8 cellular contexts compared by ENCODE assay signal in the genomic region with DNA sequence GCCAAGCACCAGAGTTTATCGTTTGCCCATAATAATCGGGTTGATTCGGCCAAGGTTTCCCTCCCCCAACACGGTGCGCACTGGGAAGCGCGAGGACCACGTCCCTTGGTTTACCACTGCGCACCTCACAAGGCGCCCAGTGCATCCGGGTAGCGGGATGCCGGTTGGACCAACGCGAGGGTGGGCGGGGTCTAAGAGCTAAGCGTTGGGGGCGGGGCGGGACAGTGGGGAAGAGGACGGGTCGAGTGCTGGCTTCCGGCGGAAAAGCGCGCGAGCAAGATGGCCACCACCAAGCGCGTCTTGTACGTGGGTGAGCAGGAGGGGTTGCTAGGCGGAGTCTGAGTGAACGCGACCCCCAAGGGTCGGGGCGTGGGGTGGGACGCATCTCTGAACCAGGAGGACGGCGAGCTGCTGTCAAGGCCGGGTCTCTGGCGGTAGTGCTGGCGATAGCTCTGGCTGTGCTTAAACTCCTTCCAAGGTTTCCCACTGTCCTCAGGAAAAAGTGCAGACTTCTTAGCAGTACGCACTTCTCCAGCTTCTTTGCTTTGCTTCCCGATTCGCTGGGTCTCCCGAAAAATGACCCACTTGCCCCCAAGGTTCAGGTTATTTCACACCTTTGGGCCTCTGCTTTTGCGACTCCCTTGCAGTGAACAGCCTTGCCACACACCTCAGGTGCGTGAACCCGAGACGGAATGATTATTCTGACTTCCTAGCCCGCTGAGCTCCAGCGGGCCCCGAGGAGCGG. TPM values are rescaled to one million over a fixed set of nuclear protein-coding genes. Genes with fewer than 3 reads are reported as not detected.
DNase-seq lines count a peak whose midpoint lies in the region; TF ChIP-seq lines count a peak whose summit lies in the region.

A gene (plus strand): TSS at position 261 of the 745 bp plus-strand sequence. CDS start 19 bp downstream, at position 280.

- no peaks in the 10 kb centered on the region for H3K9me3 Mint-ChIP-seq in activated naive CD4-positive, alpha-beta T cell treated with anti-CD3 and anti-CD28 coated beads, Interleukin-2, amount 50 U/mL, for 24 hours

- peaks cover 6% of the 10 kb centered on the region for H3K27me3 Mint-ChIP-seq in activated naive CD4-positive, alpha-beta T cell treated with anti-CD3 and anti-CD28 coated beads, Interleukin-2, amount 50 U/mL, for 24 hours

- H3K27ac Mint-ChIP-seq in activated naive CD4-positive, alpha-beta T cell treated with anti-CD3 and anti-CD28 coated beads, Interleukin-2, amount 50 U/mL, for 24 hours: peak within 1 kb of the TSS; percentile 97

- peak within 1 kb of the TSS; percentile 98 for H3K4me3 Mint-ChIP-seq in activated naive CD4-positive, alpha-beta T cell treated with anti-CD3 and anti-CD28 coated beads, Interleukin-2, amount 50 U/mL, for 24 hours

- H3K4me3 ChIP-seq in HEK293 (ENCODE audit: low read depth, low read length) (peak within 1 kb of the TSS; percentile 93), suprapubic skin (peak within 1 kb of the TSS; percentile 77)

- POLR2A ChIA-PET in HEK293 (lab: Yijun Ruan, JAX): interaction anchor here (0.6 to 1.9 kb wide), 22 partner anchors 10 to 790 kb away, joined by 3 to 12 read pairs (median 4); a partner anchor contains a TSS

- TF ChIP-seq CTCF in HEK293 (tag by site-specific recombination; IDR thresholded peaks at IDR 0.05) (no peak), suprapubic skin (IDR thresholded peaks at IDR 0.05) (no peak)

- H3K9me3 ChIP-seq in HEK293 (ENCODE audit: control insufficient read depth, insufficient read depth, low read depth, low read length) (no peaks in the 10 kb centered on the region), suprapubic skin (no peaks in the 10 kb centered on the region)

- peaks cover 17% of the 10 kb centered on the region for H3K27me3 ChIP-seq in suprapubic skin

- peaks cover 2% of the 10 kb centered on the region for H3K36me3 Mint-ChIP-seq in activated naive CD4-positive, alpha-beta T cell treated with anti-CD3 and anti-CD28 coated beads, Interleukin-2, amount 50 U/mL, for 24 hours

- peak; percentile 94 for DNase-seq in Daoy (ENCODE audit: low read depth)
- peak; percentile 99 for DNase-seq in NCI-H1092 (lab: John Stamatoyannopoulos, UW)
- DNase-seq in SKM-1 (lab: John Stamatoyannopoulos, UW; ENCODE audit: unreplicated experiment): peak; percentile 97
- DNase-seq in glomerular endothelial cell (ENCODE audit: extremely low read depth, low read depth, low spot score): no peak
- DNase-seq in occipital lobe (lab: John Stamatoyannopoulos, UW): peak; percentile 92
- DNase-seq in suprapubic skin (ENCODE audit: low spot score in 2 of 2): peak; percentile 96

- H3K4me1 ChIP-seq in HEK293 (ENCODE audit: control insufficient read depth, insufficient read depth, low read length) (peaks cover 2% of the 10 kb centered on the region; the same call in 1 of the 2 replicates), suprapubic skin (peaks cover 18% of the 10 kb centered on the region)

- TF ChIP-seq POLR2A in suprapubic skin (IDR thresholded peaks at IDR 0.05): no peak

- CTCF ChIA-PET in HEK293 (lab: Yijun Ruan, JAX): interaction anchor here (0.6 to 2.4 kb wide), 6 partner anchors 14 to 135 kb away, joined by 3 to 6 read pairs (median 4); no protein-coding TSS in a partner anchor

- TF ChIP-seq EP300 in suprapubic skin (IDR thresholded peaks at IDR 0.05): no peak

- 0% methylated on average over 38 of the region's 52 CpGs for WGBS in suprapubic skin

- peak within 1 kb of the TSS; percentile 56; the same call in 1 of the 2 replicates for H3K27ac ChIP-seq in HEK293 (ENCODE audit: extremely low read depth, low read depth, low read length)
- H3K27ac ChIP-seq in suprapubic skin: peak within 1 kb of the TSS; percentile 72

- peaks cover 46% of the 10 kb centered on the region for H3K4me1 Mint-ChIP-seq in activated naive CD4-positive, alpha-beta T cell treated with anti-CD3 and anti-CD28 coated beads, Interleukin-2, amount 50 U/mL, for 24 hours

- H3K36me3 ChIP-seq in HEK293 (ENCODE audit: control insufficient read depth in 2 of 2, insufficient read depth in 1 of 2, low read length in 2 of 2) (peaks cover 22 to 40% of the 10 kb centered on the region in 2 experiments; a peak in 2 of 3 replicates), suprapubic skin (peaks cover 29% of the 10 kb centered on the region)

TF ChIP-seq in HEK293, 187 proteins besides CTCF, POLR2A, EP300 and RAD21 (continues in another document):
- TF ChIP-seq YY2 (tag by site-specific recombination; IDR thresholded peaks at IDR 0.05): peak; percentile 81
- TF ChIP-seq ZBTB8A (tag by site-specific recombination; IDR thresholded peaks at IDR 0.05): peak; percentile 20; the same call in 1 of the 2 replicates
- TF ChIP-seq ZNF585B (tag by site-specific recombination; IDR thresholded peaks at IDR 0.05): no peak
- TF ChIP-seq ZNF792 (tag by site-specific recombination; IDR thresholded peaks at IDR 0.05): no peak
- TF ChIP-seq ZNF24 (tag by site-specific recombination; IDR thresholded peaks at IDR 0.05): no peak
- TF ChIP-seq ZNF239 (tag by site-specific recombination; IDR thresholded peaks at IDR 0.05): no peak
- TF ChIP-seq ZNF184 (tag by site-specific recombination; IDR thresholded peaks at IDR 0.05): no peak
- no peak for TF ChIP-seq KLF7 (tag by site-specific recombination; IDR thresholded peaks at IDR 0.05; ENCODE audit: borderline replicate concordance)
- TF ChIP-seq GLIS1 (tag by site-specific recombination; IDR thresholded peaks at IDR 0.05): peak; percentile 93
- no peak for TF ChIP-seq GFI1B (tag by site-specific recombination; IDR thresholded peaks at IDR 0.05)
- TF ChIP-seq, protein P1, sequence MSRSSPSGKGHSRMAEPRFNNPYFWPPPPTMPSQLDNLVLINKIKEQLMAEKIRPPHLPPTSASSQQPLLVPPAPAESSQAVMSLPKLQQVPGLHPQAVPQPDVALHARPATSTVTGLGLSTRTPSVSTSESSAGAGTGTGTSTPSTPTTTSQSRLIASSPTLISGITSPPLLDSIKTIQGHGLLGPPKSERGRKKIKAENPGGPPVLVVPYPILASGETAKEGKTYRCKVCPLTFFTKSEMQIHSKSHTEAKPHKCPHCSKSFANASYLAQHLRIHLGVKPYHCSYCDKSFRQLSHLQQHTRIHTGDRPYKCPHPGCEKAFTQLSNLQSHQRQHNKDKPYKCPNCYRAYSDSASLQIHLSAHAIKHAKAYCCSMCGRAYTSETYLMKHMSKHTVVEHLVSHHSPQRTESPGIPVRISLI (tag by site-specific recombination; IDR thresholded peaks at IDR 0.05): no peak
- TF ChIP-seq ZNF223 (tag by site-specific recombination; IDR thresholded peaks at IDR 0.05): no peak
- TF ChIP-seq, protein P2, sequence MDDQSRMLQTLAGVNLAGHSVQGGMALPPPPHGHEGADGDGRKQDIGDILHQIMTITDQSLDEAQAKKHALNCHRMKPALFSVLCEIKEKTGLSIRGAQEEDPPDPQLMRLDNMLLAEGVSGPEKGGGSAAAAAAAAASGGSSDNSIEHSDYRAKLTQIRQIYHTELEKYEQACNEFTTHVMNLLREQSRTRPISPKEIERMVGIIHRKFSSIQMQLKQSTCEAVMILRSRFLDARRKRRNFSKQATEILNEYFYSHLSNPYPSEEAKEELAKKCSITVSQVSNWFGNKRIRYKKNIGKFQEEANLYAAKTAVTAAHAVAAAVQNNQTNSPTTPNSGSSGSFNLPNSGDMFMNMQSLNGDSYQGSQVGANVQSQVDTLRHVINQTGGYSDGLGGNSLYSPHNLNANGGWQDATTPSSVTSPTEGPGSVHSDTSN (CRISPR knock-in tag; IDR thresholded peaks at IDR 0.05): no peak
- TF ChIP-seq, protein P3, sequence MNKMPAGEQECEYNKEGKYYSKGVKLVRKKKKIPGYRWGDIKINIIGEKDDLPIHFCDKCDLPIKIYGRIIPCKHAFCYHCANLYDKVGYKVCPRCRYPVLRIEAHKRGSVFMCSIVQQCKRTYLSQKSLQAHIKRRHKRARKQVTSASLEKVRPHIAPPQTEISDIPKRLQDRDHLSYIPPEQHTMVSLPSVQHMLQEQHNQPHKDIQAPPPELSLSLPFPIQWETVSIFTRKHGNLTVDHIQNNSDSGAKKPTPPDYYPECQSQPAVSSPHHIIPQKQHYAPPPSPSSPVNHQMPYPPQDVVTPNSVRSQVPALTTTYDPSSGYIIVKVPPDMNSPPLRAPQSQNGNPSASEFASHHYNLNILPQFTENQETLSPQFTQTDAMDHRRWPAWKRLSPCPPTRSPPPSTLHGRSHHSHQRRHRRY (tag by site-specific recombination; IDR thresholded peaks at IDR 0.05): no peak
- TF ChIP-seq, protein P4, sequence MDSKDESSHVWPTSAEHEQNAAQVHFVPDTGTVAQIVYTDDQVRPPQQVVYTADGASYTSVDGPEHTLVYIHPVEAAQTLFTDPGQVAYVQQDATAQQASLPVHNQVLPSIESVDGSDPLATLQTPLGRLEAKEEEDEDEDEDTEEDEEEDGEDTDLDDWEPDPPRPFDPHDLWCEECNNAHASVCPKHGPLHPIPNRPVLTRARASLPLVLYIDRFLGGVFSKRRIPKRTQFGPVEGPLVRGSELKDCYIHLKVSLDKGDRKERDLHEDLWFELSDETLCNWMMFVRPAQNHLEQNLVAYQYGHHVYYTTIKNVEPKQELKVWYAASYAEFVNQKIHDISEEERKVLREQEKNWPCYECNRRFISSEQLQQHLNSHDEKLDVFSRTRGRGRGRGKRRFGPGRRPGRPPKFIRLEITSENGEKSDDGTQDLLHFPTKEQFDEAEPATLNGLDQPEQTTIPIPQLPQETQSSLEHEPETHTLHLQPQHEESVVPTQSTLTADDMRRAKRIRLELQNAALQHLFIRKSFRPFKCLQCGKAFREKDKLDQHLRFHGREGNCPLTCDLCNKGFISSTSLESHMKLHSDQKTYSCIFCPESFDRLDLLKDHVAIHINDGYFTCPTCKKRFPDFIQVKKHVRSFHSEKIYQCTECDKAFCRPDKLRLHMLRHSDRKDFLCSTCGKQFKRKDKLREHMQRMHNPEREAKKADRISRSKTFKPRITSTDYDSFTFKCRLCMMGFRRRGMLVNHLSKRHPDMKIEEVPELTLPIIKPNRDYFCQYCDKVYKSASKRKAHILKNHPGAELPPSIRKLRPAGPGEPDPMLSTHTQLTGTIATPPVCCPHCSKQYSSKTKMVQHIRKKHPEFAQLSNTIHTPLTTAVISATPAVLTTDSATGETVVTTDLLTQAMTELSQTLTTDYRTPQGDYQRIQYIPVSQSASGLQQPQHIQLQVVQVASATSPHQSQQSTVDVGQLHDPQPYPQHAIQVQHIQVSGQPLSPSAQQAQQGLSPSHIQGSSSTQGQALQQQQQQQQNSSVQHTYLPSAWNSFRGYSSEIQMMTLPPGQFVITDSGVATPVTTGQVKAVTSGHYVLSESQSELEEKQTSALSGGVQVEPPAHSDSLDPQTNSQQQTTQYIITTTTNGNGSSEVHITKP (tag by site-specific recombination; IDR thresholded peaks at IDR 0.05): peak; percentile 97
- TF ChIP-seq ZNF571 (tag by site-specific recombination; IDR thresholded peaks at IDR 0.05): no peak
- no peak for TF ChIP-seq ZNF214 (tag by site-specific recombination; IDR thresholded peaks at IDR 0.05; ENCODE audit: borderline replicate concordance)

RNA-seq across cellular contexts. Expression of the gene that starts here (rescaled TPM):
- total RNA-seq in Daoy (2014; rRNA removed; shearing (Covaris generic)): 42.3 and 49.2 TPM in 2 replicates
- total RNA-seq in glomerular endothelial cell (33.8 and 35.3 TPM in 2 replicates), occipital lobe (23.6 TPM), suprapubic skin (10 to 100 TPM; 27.0 to 40.6 (median 28.5) TPM)
